In genomic region chr12:27780612-27781408, GRCh38 we compare ENCODE assay signal across 8 cellular contexts. TPM values are rescaled to one million over a fixed set of nuclear protein-coding genes. Genes with fewer than 3 reads are reported as not detected.
DNase-seq lines count a peak whose midpoint lies in the region; ATAC-seq and TF ChIP-seq lines count a peak whose summit lies in the region.

No MANE protein-coding gene starts in this region.

- H3K9me3 ChIP-seq in HCT116 (ENCODE audit: control insufficient read depth in 1 of 2, insufficient read depth in 1 of 2, low read depth in 1 of 2, low read length in 2 of 2) (no peaks in the 10 kb centered on the region), MM.1S (replicated peaks; ENCODE audit: insufficient read depth, low read length) (no peaks in the 10 kb centered on the region), aorta (ENCODE audit: control insufficient read depth, low read length) (no peaks in the 10 kb centered on the region)

- H3K36me3 ChIP-seq in HCT116 (ENCODE audit: control insufficient read depth in 1 of 2, insufficient read depth in 2 of 2, low read length in 2 of 2), result no peaks in the 10 kb centered on the region; a peak in 1 of 4 replicates
- H3K36me3 ChIP-seq in MM.1S (replicated peaks; ENCODE audit: insufficient read depth, low read length), result no peaks in the 10 kb centered on the region
- no peaks in the 10 kb centered on the region for H3K36me3 ChIP-seq in aorta (ENCODE audit: control insufficient read depth in 1 of 2, insufficient read depth in 2 of 2, low read length in 1 of 2)

- peaks cover 50% of the 10 kb centered on the region for H3K79me2 ChIP-seq in HCT116 (ENCODE audit: insufficient read depth, low read length)
- H3K79me2 ChIP-seq in MM.1S (ENCODE audit: low read length), result peaks cover 31% of the 10 kb centered on the region

- no peaks in the 10 kb centered on the region for H3K9me2 ChIP-seq in HCT116 (ENCODE audit: insufficient read depth)
- H3K9me2 ChIP-seq in MM.1S (replicated peaks; ENCODE audit: insufficient read depth, low read length), result no peaks in the 10 kb centered on the region

- peaks cover 20% of the 10 kb centered on the region for H3K36me3 Mint-ChIP-seq in activated CD4-positive, alpha-beta T cell treated with anti-CD3 and anti-CD28 coated beads for 36 hours (ENCODE audit: low read depth)
- H3K36me3 Mint-ChIP-seq in naive thymus-derived CD8-positive, alpha-beta T cell, result peaks cover 0 to 16% (median 0%) of the 10 kb centered on the region in 3 donors

- H2AFZ ChIP-seq in HCT116 (ENCODE audit: low read depth, low read length, poor library complexity, severe bottlenecking) (no peak overlapping the region), MM.1S (ENCODE audit: low read length) (peak overlapping the region; percentile 93)

- peak overlapping the region; percentile 78 for H3K4me3 Mint-ChIP-seq in activated CD4-positive, alpha-beta T cell treated with anti-CD3 and anti-CD28 coated beads for 36 hours
- peak overlapping the region; percentile 78 to 90 (median 80) for H3K4me3 Mint-ChIP-seq in naive thymus-derived CD8-positive, alpha-beta T cell

- H3K4me3 ChIP-seq in HCT116 (replicated peaks in 1 of 2; ENCODE audit: low read depth in 1 of 2, low read length in 2 of 2), result peak overlapping the region; percentile 75 to 90
- H3K4me3 ChIP-seq in MM.1S (ENCODE audit: low read length), result peak overlapping the region; percentile 83
- H3K4me3 ChIP-seq in aorta (ENCODE audit: low read length in 2 of 2), result peak overlapping the region; percentile 36 to 88

- peak overlapping the region; percentile 83 for H3K27ac Mint-ChIP-seq in activated CD4-positive, alpha-beta T cell treated with anti-CD3 and anti-CD28 coated beads for 36 hours
- peak overlapping the region; percentile 65 to 91 (median 82) for H3K27ac Mint-ChIP-seq in naive thymus-derived CD8-positive, alpha-beta T cell

- no peaks in the 10 kb centered on the region for H3K27me3 Mint-ChIP-seq in activated CD4-positive, alpha-beta T cell treated with anti-CD3 and anti-CD28 coated beads for 36 hours
- H3K27me3 Mint-ChIP-seq in naive thymus-derived CD8-positive, alpha-beta T cell, result no peaks in the 10 kb centered on the region

- H3K4me2 ChIP-seq in HCT116 (ENCODE audit: low read length), result peak overlapping the region; percentile 100
- H3K4me2 ChIP-seq in MM.1S (ENCODE audit: low read depth, low read length), result peak overlapping the region; percentile 95

- POLR2A ChIA-PET in HCT116 (lab: Charles Lee), result no interaction called here
- POLR2A ChIA-PET in activated CD4-positive, alpha-beta T cell treated with anti-CD3 and anti-CD28 coated beads for 36 hours (lab: Charles Lee), result interaction anchor here (1.0 to 1.5 kb wide), 2 partner anchors 41 to 189 kb away, joined by 3 to 5 read pairs; no protein-coding TSS in a partner anchor
- POLR2A ChIA-PET in naive thymus-derived CD8-positive, alpha-beta T cell (lab: Charles Lee), result interaction anchor here (0.6 to 2.3 kb wide), 12 partner anchors 8 to 537 kb away, joined by 3 to 14 read pairs (median 6); partner anchors contain the start of genes CCDC91, MRPS35, PPFIBP1 and STK38L

- TF ChIP-seq POLR2A in HCT116 (IDR thresholded peaks at IDR 0.05; ENCODE audit: borderline replicate concordance, extremely low read depth, insufficient read depth, insufficient read length), result no peak

- RAD21 ChIA-PET in HCT116 (lab: Charles Lee; ENCODE audit: low non-redundant PET in 1 of 2, low total read pairs in 2 of 2, uncharacterized antibody in 2 of 2, unreplicated experiment in 2 of 2), result no interaction called here

- CTCF ChIA-PET in HCT116 (lab: Charles Lee), result interaction anchor here (1.1 kb wide), 1 partner anchor 40 kb away, joined by 5 read pairs; no protein-coding TSS in a partner anchor
- CTCF ChIA-PET in activated CD4-positive, alpha-beta T cell treated with anti-CD3 and anti-CD28 coated beads for 36 hours (lab: Charles Lee), result interaction anchor here (1.1 to 3.4 kb wide), 2 partner anchors 40 to 160 kb away, joined by 4 to 20 read pairs; no protein-coding TSS in a partner anchor

- intact Hi-C loops in HCT116 (cut with micrococcal nuclease) (no loop called here), aorta (cut with DNase I) (loop anchor here in 1 of 2 donors (1.0 to 5.0 kb wide), 2 partner anchors 34 to 36 kb away; no protein-coding TSS in a partner anchor)
- intact Hi-C loops in activated CD4-positive, alpha-beta T cell treated with anti-CD3 and anti-CD28 coated beads for 36 hours (cut with DNase I, micrococcal nuclease), result loop anchor here (1.0 to 5.0 kb wide), 5 partner anchors 20 to 411 kb away; partner anchors contain the start of genes MRPS35 (in 2 of the 2) and CCDC91 (in 1 of the 2)

- no peaks in the 10 kb centered on the region for H3K9me3 Mint-ChIP-seq in activated CD4-positive, alpha-beta T cell treated with anti-CD3 and anti-CD28 coated beads for 36 hours (ENCODE audit: low read depth)
- H3K9me3 Mint-ChIP-seq in naive thymus-derived CD8-positive, alpha-beta T cell, result no peaks in the 10 kb centered on the region

- H3K9ac ChIP-seq in HCT116 (ENCODE audit: low read length) (peak overlapping the region; percentile 84), MM.1S (ENCODE audit: low read length) (peak overlapping the region; percentile 83)

- H3F3A ChIP-seq in MM.1S (ENCODE audit: insufficient read depth, low read length), result no peaks in the 10 kb centered on the region

- peaks cover 38% of the 10 kb centered on the region for H3K4me1 Mint-ChIP-seq in activated CD4-positive, alpha-beta T cell treated with anti-CD3 and anti-CD28 coated beads for 36 hours
- H3K4me1 Mint-ChIP-seq in naive thymus-derived CD8-positive, alpha-beta T cell, result peaks cover 17 to 54% (median 39%) of the 10 kb centered on the region in 4 donors

- TF ChIP-seq RAD21 in HCT116 (IDR thresholded peaks at IDR 0.05; ENCODE audit: low read depth), result no peak

- DNase-seq in DMS 273 (lab: John Stamatoyannopoulos, UW; ENCODE audit: unreplicated experiment), result peak; percentile 44
- no peak for DNase-seq in DMS 273 treated with DMSO at 0.1 percent for 48 hours (lab: John Stamatoyannopoulos, UW)
- no peak for DNase-seq in HCT116 (ENCODE audit: low read depth, low spot score)
- peak; percentile 55 for DNase-seq in MM.1S
- peak; percentile 51 for DNase-seq in activated CD4-positive, alpha-beta T cell treated with anti-CD3 and anti-CD28 coated beads for 36 hours
- DNase-seq in epithelial cell of prostate (ENCODE audit: low read depth, low spot score), result no peak
- DNase-seq in naive thymus-derived CD8-positive, alpha-beta T cell, result peak in 5 of 10 donors; percentile 3 to 64 (median 10)
- peak in 1 of 2 donors; percentile 54 for DNase-seq in aorta

- WGBS in aorta, 2 donors, result 1 to 2% methylated on average over 26 to 27 of the region's 27 CpGs

- H4K20me1 ChIP-seq in HCT116 (ENCODE audit: insufficient read depth) (no peaks in the 10 kb centered on the region), MM.1S (ENCODE audit: insufficient read depth, low read length) (no peaks in the 10 kb centered on the region)

- no TSS peak for BruUV-seq in HCT116 (replicated peaks; lab: Mats Ljungman, UMichigan)

- H3K27ac ChIP-seq in HCT116 (ENCODE audit: low read depth, low read length) (peak overlapping the region; percentile 89), MM.1S (ENCODE audit: low read length) (peak overlapping the region; percentile 45; the same call in 1 of the 2 replicates), epithelial cell of prostate (peak overlapping the region; percentile 85), aorta (ENCODE audit: low read depth in 1 of 2, low read length in 2 of 2) (peak overlapping the region; percentile 48 to 80)

- ATAC-seq in HCT116 (peak; percentile 48), aorta (ENCODE audit: low FRiP score) (peak; percentile 31)
- peak; percentile 36 for ATAC-seq in activated CD4-positive, alpha-beta T cell treated with anti-CD3 and anti-CD28 coated beads for 36 hours
- ATAC-seq in naive thymus-derived CD8-positive, alpha-beta T cell, result peak; percentile 48 to 55

- H3K27me3 ChIP-seq in HCT116 (ENCODE audit: insufficient read depth, low read length) (no peaks in the 10 kb centered on the region), MM.1S (replicated peaks; ENCODE audit: insufficient read depth, low read length) (no peaks in the 10 kb centered on the region), aorta (ENCODE audit: control insufficient read depth in 1 of 2, insufficient read depth in 2 of 2, low read length in 1 of 2) (no peaks in the 10 kb centered on the region)

- H3K4me1 ChIP-seq in HCT116 (ENCODE audit: control insufficient read depth in 1 of 2, insufficient read depth in 2 of 2, low read length in 2 of 2) (peaks cover 10 to 24% of the 10 kb centered on the region in 2 experiments; a peak in 3 of 4 replicates), MM.1S (ENCODE audit: low read length) (peaks cover 8% of the 10 kb centered on the region), aorta (ENCODE audit: control insufficient read depth in 1 of 2, insufficient read depth in 2 of 2, low read length in 2 of 2) (peaks cover 4 to 6% of the 10 kb centered on the region in 2 donors)

- TF ChIP-seq CTCF in HCT116 (IDR thresholded peaks at IDR 0.05 in 2 of 3, conservative IDR thresholded peaks at IDR 0.05 in 1 of 3; ENCODE audit: borderline replicate concordance in 1 of 3, insufficient read depth in 1 of 3, low read depth in 2 of 3, low read length in 2 of 3) (no peak), MM.1S (IDR thresholded peaks at IDR 0.05; ENCODE audit: low read length) (no peak)

TF ChIP-seq in HCT116, 20 proteins besides CTCF, POLR2A, EP300 and RAD21 (continues in another document):
- no peak for TF ChIP-seq EGR1 (IDR thresholded peaks at IDR 0.05; ENCODE audit: low read depth)

RNA-seq across cellular contexts. Expression of gene MANSC4, which starts 0.8 kb away (rescaled TPM):
- total RNA-seq in HCT116 (2021; ENCODE audit: unreplicated experiment) (not detected), aorta (not detected)
- polyA plus RNA-seq in HCT116 (2012), result not detected in 2 replicates
- total RNA-seq in activated CD4-positive, alpha-beta T cell treated with anti-CD3 and anti-CD28 coated beads for 36 hours, result not detected
- not detected for total RNA-seq in naive thymus-derived CD8-positive, alpha-beta T cell
- not detected for polyA plus RNA-seq in naive thymus-derived CD8-positive, alpha-beta T cell
- under 1 TPM in 1 of 2 donors, not detected in 1; 0.49 TPM for polyA plus RNA-seq in aorta

RNA-seq across cellular contexts. Expression of gene KLHL42, which starts 0.8 kb away (rescaled TPM):
- total RNA-seq in HCT116 (2021; ENCODE audit: unreplicated experiment) (21.5 TPM), aorta (10 to 100 TPM; 57.3 to 58.7 TPM)
- polyA plus RNA-seq in HCT116 (2012), result 9.8 and 10.2 TPM in 2 replicates
- total RNA-seq in activated CD4-positive, alpha-beta T cell treated with anti-CD3 and anti-CD28 coated beads for 36 hours, result 1 to 10 TPM; 7.1 to 9.2 TPM
- total RNA-seq in naive thymus-derived CD8-positive, alpha-beta T cell, result 10 to 100 TPM; 20.9 to 25.7 TPM
- 10 to 100 TPM in 2 of 3 donors, 1 to 10 TPM in 1; 8.5 to 11.3 (median 11.0) TPM for polyA plus RNA-seq in naive thymus-derived CD8-positive, alpha-beta T cell
- polyA plus RNA-seq in aorta, result 10 to 100 TPM; 14.4 to 21.8 TPM

Comparison
In these comparisons a context has a peak if more than half of its experiments do, and no peak if none do; other contexts are left out.
1. DNase-seq: peak in DMS 273 (single experiment), MM.1S (single experiment) and activated CD4-positive, alpha-beta T cell treated with anti-CD3 and anti-CD28 coated beads for 36 hours (single experiment); none in DMS 273 treated with DMSO at 0.1 percent for 48 hours (single experiment), HCT116 (single experiment) and epithelial cell of prostate (single experiment).
2. Peak in every context shown above with its lines, with median percentiles within 50 percentile points of each other: ATAC-seq, H3K27ac ChIP-seq and H3K4me3 ChIP-seq.